Comparison of ENCODE assay signal across 9 cellular contexts in genomic region chr18:4453712-4454547, GRCh38. TPM values are rescaled to one million over a fixed set of nuclear protein-coding genes. Genes with fewer than 3 reads are reported as not detected.
DNase-seq lines count a peak whose midpoint lies in the region; ATAC-seq and TF ChIP-seq lines count a peak whose summit lies in the region.
"Had no signal": no experiment of that assay in that cellular context is flagged by ENCODE, and none has a peak within 500 bp of the region (broad histone marks: within the 10 kb centered on the region; RNA-seq: fewer than 3 reads in every experiment).

No MANE protein-coding gene starts in this region.

- no peak for TF ChIP-seq POLR2A in IMR-90 (IDR thresholded peaks at IDR 0.05; ENCODE audit: low read depth, low read length)
- no peak for TF ChIP-seq POLR2A in esophagus squamous epithelium (IDR thresholded peaks at IDR 0.05)

- POLR2A ChIA-PET in IMR-90 (lab: Charles Lee; ENCODE audit: unreplicated experiment): no interaction called here

- H4K5ac ChIP-seq in IMR-90 (ENCODE audit: low read depth, low read length): no peak overlapping the region

- in situ Hi-C loops in IMR-90 (cut with MboI; ENCODE audit: low sequenced_read_pairs): no loop called here

- intact Hi-C loops in IMR-90 (cut with micrococcal nuclease) (no loop called here), esophagus squamous epithelium (cut with DNase I) (no loop called here), posterior cingulate gyrus (cut with DNase I) (no loop called here)

- H3K56ac ChIP-seq in IMR-90 (ENCODE audit: extremely low read depth, insufficient read depth, low read length): no peak overlapping the region

- H3K79me1 ChIP-seq in IMR-90 (ENCODE audit: low read depth in 1 of 2, low read length in 2 of 2): no peaks in the 10 kb centered on the region

- CTCF ChIA-PET in IMR-90 (lab: Yijun Ruan, JAX): no interaction called here

- H3K36me3 ChIP-seq in IMR-90 (ENCODE audit: control insufficient read depth, insufficient read depth, low read length) (no peaks in the 10 kb centered on the region), esophagus squamous epithelium (no peaks in the 10 kb centered on the region)

- H3K9me3 ChIP-seq in IMR-90 (ENCODE audit: control insufficient read depth, insufficient read depth, low read length): peaks cover 8% of the 10 kb centered on the region; the same call in 1 of the 2 replicates
- no peaks in the 10 kb centered on the region for H3K9me3 ChIP-seq in esophagus squamous epithelium

- H3K9ac ChIP-seq in IMR-90 (ENCODE audit: low read depth, low read length): no peak overlapping the region

- no TSS peak for BruUV-seq in IMR-90 (replicated peaks; lab: Mats Ljungman, UMichigan)

- H4K20me1 ChIP-seq in IMR-90 (ENCODE audit: insufficient read depth, low read length): no peaks in the 10 kb centered on the region

- no peak overlapping the region for H2AK5ac ChIP-seq in IMR-90 (ENCODE audit: low read depth, low read length)

- no peak overlapping the region for H2AK9ac ChIP-seq in IMR-90 (replicated peaks; ENCODE audit: low read depth, low read length, poor library complexity)

- H3K4me1 ChIP-seq in IMR-90 (ENCODE audit: control insufficient read depth, insufficient read depth, low read length) (no peaks in the 10 kb centered on the region), esophagus squamous epithelium (peaks cover 0 to 24% (median 6%) of the 10 kb centered on the region in 3 donors)

- H2BK120ac ChIP-seq in IMR-90 (ENCODE audit: low read depth, low read length): no peak overlapping the region

- no peak overlapping the region for H3K18ac ChIP-seq in IMR-90 (ENCODE audit: low read depth, low read length)

- no peak overlapping the region for H2BK20ac ChIP-seq in IMR-90 (ENCODE audit: low read depth, low read length)

- no peak overlapping the region for H4K91ac ChIP-seq in IMR-90 (ENCODE audit: insufficient read depth, low read depth, low read length)

- no peak for ATAC-seq in IMR-90 (ENCODE audit: low read depth)
- ATAC-seq in GM18861 (IDR thresholded peaks at IDR 0.05; ENCODE audit: unreplicated experiment): no peak

- H4K8ac ChIP-seq in IMR-90 (ENCODE audit: low read depth in 2 of 2, low read length in 2 of 2): no peak overlapping the region

- H3K4ac ChIP-seq in IMR-90 (ENCODE audit: low read depth, low read length): no peak overlapping the region

- H3K9me1 ChIP-seq in IMR-90 (ENCODE audit: insufficient read depth, low read length): no peaks in the 10 kb centered on the region

- WGBS in IMR-90 (ENCODE audit: extremely low coverage in 2 of 2, insufficient read length in 1 of 2), 2 experiments: 3% methylated on average over 21 of the region's 51 CpGs; no CpG with 5 or more reads in 1 of the 2 experiments
- 4 to 9% methylated on average over 21 to 22 of the region's 51 CpGs for WGBS in esophagus squamous epithelium, 2 donors

- H2BK5ac ChIP-seq in IMR-90 (ENCODE audit: low read depth, low read length, poor library complexity, severe bottlenecking): no peak overlapping the region

- H3K4me2 ChIP-seq in IMR-90 (ENCODE audit: low read depth, low read length): no peak overlapping the region

- H3K27me3 ChIP-seq in IMR-90 (ENCODE audit: control insufficient read depth, insufficient read depth, low read length) (peaks cover 12% of the 10 kb centered on the region; the same call in 1 of the 2 replicates), esophagus squamous epithelium (peaks cover 4 to 69% (median 6%) of the 10 kb centered on the region in 4 donors)

- H2AFZ ChIP-seq in IMR-90 (replicated peaks; ENCODE audit: low read length, poor library complexity): peak overlapping the region; percentile 11

- no peak overlapping the region for H2BK15ac ChIP-seq in IMR-90 (ENCODE audit: low read depth, low read length)

- no peak overlapping the region for H3K4me3 ChIP-seq in IMR-90 (ENCODE audit: insufficient read depth, low read depth, low read length)
- H3K4me3 ChIP-seq in esophagus squamous epithelium: peak overlapping the region in 3 of 4 donors; percentile 40 to 62 (median 48)

- TF ChIP-seq CTCF in IMR-90 (conservative IDR thresholded peaks at IDR 0.05; ENCODE audit: low read depth, low read length): no peak
- no peak for TF ChIP-seq CTCF in esophagus squamous epithelium (IDR thresholded peaks at IDR 0.05)

- peak; percentile 10 for DNase-seq in Daoy (ENCODE audit: low read depth)
- no peak for DNase-seq in IMR-90
- DNase-seq in esophagus squamous epithelium (lab: John Stamatoyannopoulos, UW): no peak
- peak in 8 of 10 donors; percentile 15 to 88 (median 32) for DNase-seq in posterior cingulate gyrus
- no peak for DNase-seq in DMS153 treated with DMSO at 0.1 percent for 48 hours (lab: John Stamatoyannopoulos, UW; ENCODE audit: unreplicated experiment)
- no peak for DNase-seq in NCI-H2081 treated with DMSO at 0.1 percent for 48 hours (lab: John Stamatoyannopoulos, UW)
- no peak for DNase-seq in activated CD8-positive, alpha-beta memory T cell treated with anti-CD3 and anti-CD28 coated beads for 24 hours
- DNase-seq: dermis blood vessel endothelial cell had no signal

- no peak overlapping the region for H3K23ac ChIP-seq in IMR-90 (ENCODE audit: low read depth, low read length)

- no peak overlapping the region for H3K14ac ChIP-seq in IMR-90 (replicated peaks; ENCODE audit: low read depth, low read length)

- dilution Hi-C loops in IMR-90 (cut with HindIII; ENCODE audit: low sequenced_read_pairs, unreplicated experiment): no loop called here

- no peak for TF ChIP-seq RAD21 in IMR-90 (IDR thresholded peaks at IDR 0.05; ENCODE audit: low read length)

- H3K27ac ChIP-seq in IMR-90 (ENCODE audit: insufficient read depth, low read length) (no peak overlapping the region), esophagus squamous epithelium (no peak overlapping the region)

TF ChIP-seq in IMR-90, 13 proteins besides CTCF, POLR2A, EP300 and RAD21:
- TF ChIP-seq SMC3 (IDR thresholded peaks at IDR 0.05; ENCODE audit: low read depth, low read length) (no peak), MAZ (IDR thresholded peaks at IDR 0.05; ENCODE audit: borderline replicate concordance, low read depth, low read length) (no peak), MXI1 (IDR thresholded peaks at IDR 0.05; ENCODE audit: borderline replicate concordance, low read depth, low read length) (no peak), MAFK (IDR thresholded peaks at IDR 0.05; ENCODE audit: low read depth, low read length) (no peak), CEBPB (IDR thresholded peaks at IDR 0.05; ENCODE audit: low read depth, low read length) (no peak), FOS (IDR thresholded peaks at IDR 0.05; ENCODE audit: low read depth, low read length) (no peak), USF2 (IDR thresholded peaks at IDR 0.05; ENCODE audit: low read depth, low read length) (no peak), ELK1 (IDR thresholded peaks at IDR 0.05; ENCODE audit: borderline replicate concordance, low read depth, low read length) (no peak), NFE2L2 (IDR thresholded peaks at IDR 0.05; ENCODE audit: low read depth, low read length) (no peak)

RNA-seq across cellular contexts. Expression of gene DLGAP1, which starts 1.2 kb away (rescaled TPM):
- 0.27 and 2.9 TPM in 2 replicates for total RNA-seq in Daoy (2014; rRNA removed; shearing (Covaris generic))
- total RNA-seq in IMR-90 (2012; rRNA removed) (under 0.01 TPM in 1 of 2 replicates, not detected in the other), esophagus squamous epithelium (1 to 10 TPM in 1 of 4 donors, under 1 TPM in 3; 0.09 to 1.5 (median 0.52) TPM)
- polyA plus RNA-seq in IMR-90 (2012; rRNA removed): 0.04 and 0.09 TPM in 2 replicates
- polyA plus RNA-seq in IMR-90 (2012; cell fraction: cytosol; rRNA removed): 0.12 TPM in 1 of 2 replicates, not detected in the other
- polyA plus RNA-seq in IMR-90 (2012; cell fraction: nucleus; rRNA removed; ENCODE audit: low replicate concordance): 0.03 and 0.11 TPM in 2 replicates

Comparison
In these comparisons a context has a peak if more than half of its experiments do, and no peak if none do; other contexts are left out.
1. DNase-seq: peak in Daoy (single experiment) and posterior cingulate gyrus (8 of 10); none in IMR-90 (single experiment), esophagus squamous epithelium (single experiment), DMS153 treated with DMSO at 0.1 percent for 48 hours (single experiment), NCI-H2081 treated with DMSO at 0.1 percent for 48 hours (single experiment) and activated CD8-positive, alpha-beta memory T cell treated with anti-CD3 and anti-CD28 coated beads for 24 hours (single experiment).